In genomic region chr1:87203890-87204289, GRCh38 we compare ENCODE assay signal across 14 cellular contexts.
DNase-seq lines count a peak whose midpoint lies in the region; TF ChIP-seq lines count a peak whose summit lies in the region.
"Had no signal": no experiment of that assay in that cellular context is flagged by ENCODE, and none has a peak within 500 bp of the region (broad histone marks: within the 10 kb centered on the region; RNA-seq: fewer than 3 reads in every experiment).

No MANE protein-coding gene starts in this region.

- H3K27me3 ChIP-seq in effector memory CD4-positive, alpha-beta T cell (replicated peaks; ENCODE audit: control insufficient read depth, insufficient read depth, low read length, poor library complexity, severe bottlenecking): no peaks in the 10 kb centered on the region
- H3K27me3 ChIP-seq: esophagus squamous epithelium had no signal

- no peak overlapping the region for H3K27ac ChIP-seq in effector memory CD4-positive, alpha-beta T cell (ENCODE audit: insufficient read depth, low read length, poor library complexity, severe bottlenecking)
- H3K27ac ChIP-seq: esophagus squamous epithelium had no signal

- TF ChIP-seq CTCF in AG09309 (IDR thresholded peaks at IDR 0.05; ENCODE audit: control insufficient read depth, insufficient read depth, low read depth, low read length, missing control alignments): no peak
- no peak for TF ChIP-seq CTCF in foreskin fibroblast (IDR thresholded peaks at IDR 0.05; ENCODE audit: low read depth, low read length)

- H3K9me3 ChIP-seq in effector memory CD4-positive, alpha-beta T cell (ENCODE audit: control insufficient read depth, low read length): no peaks in the 10 kb centered on the region
- H3K9me3 ChIP-seq: esophagus squamous epithelium had no signal

- H3K4me3 ChIP-seq in AG09309 (ENCODE audit: control insufficient read depth, low read depth, low read length) (no peak overlapping the region), foreskin fibroblast (ENCODE audit: low read depth in 1 of 2, low read length in 2 of 2) (no peak overlapping the region)
- no peak overlapping the region for H3K4me3 ChIP-seq in effector memory CD4-positive, alpha-beta T cell (ENCODE audit: insufficient read depth, low read depth, low read length, poor library complexity, severe bottlenecking)
- H3K4me3 ChIP-seq: esophagus squamous epithelium had no signal

- H3K36me3 ChIP-seq in effector memory CD4-positive, alpha-beta T cell (ENCODE audit: control insufficient read depth, insufficient read depth, low read length): no peaks in the 10 kb centered on the region
- H3K36me3 ChIP-seq: esophagus squamous epithelium had no signal

- DNase-seq in AG09309 (ENCODE audit: low read depth): peak; percentile 24
- DNase-seq in HCEC 1CT: peak; percentile 70
- peak; percentile 7 for DNase-seq in T1000 (lab: John Stamatoyannopoulos, UW)
- peak; percentile 42 to 83 for DNase-seq in foreskin fibroblast
- DNase-seq in activated CD4-positive, alpha-beta T cell treated with anti-CD3 and anti-CD28 coated beads for 4 hours: no peak
- DNase-seq in cerebellar cortex (ENCODE audit: low spot score): no peak
- DNase-seq in effector memory CD4-positive, alpha-beta T cell: no peak
- DNase-seq in D341Med (ENCODE audit: low spot score): no peak
- DNase-seq: activated CD4-positive, alpha-beta T cell treated with anti-CD3 and anti-CD28 coated beads, Interleukin-2, amount 50 U/mL, for 4 hours; activated effector memory CD4-positive, alpha-beta T cell treated with anti-CD3 and anti-CD28 coated beads, Interleukin-2, amount 50 U/mL, for 16 hours; caudate nucleus; esophagus squamous epithelium; NCI-H1694 treated with DMSO at 0.1 percent for 48 hours; T-helper 1 cell had no signal

- no peaks in the 10 kb centered on the region for H3K4me1 ChIP-seq in effector memory CD4-positive, alpha-beta T cell (ENCODE audit: control insufficient read depth, insufficient read depth, low read length, poor library complexity, severe bottlenecking)

Comparison
In these comparisons a context has a peak if more than half of its experiments do, and no peak if none do; other contexts are left out.
1. DNase-seq: peak in AG09309 (single experiment), HCEC 1CT (single experiment), T1000 (single experiment) and foreskin fibroblast (2 of 2); none in activated CD4-positive, alpha-beta T cell treated with anti-CD3 and anti-CD28 coated beads for 4 hours (0 of 2), cerebellar cortex (single experiment), effector memory CD4-positive, alpha-beta T cell (0 of 3) and D341Med (single experiment).